Comparison of ENCODE assay signal across 9 cellular contexts in the genomic region with DNA sequence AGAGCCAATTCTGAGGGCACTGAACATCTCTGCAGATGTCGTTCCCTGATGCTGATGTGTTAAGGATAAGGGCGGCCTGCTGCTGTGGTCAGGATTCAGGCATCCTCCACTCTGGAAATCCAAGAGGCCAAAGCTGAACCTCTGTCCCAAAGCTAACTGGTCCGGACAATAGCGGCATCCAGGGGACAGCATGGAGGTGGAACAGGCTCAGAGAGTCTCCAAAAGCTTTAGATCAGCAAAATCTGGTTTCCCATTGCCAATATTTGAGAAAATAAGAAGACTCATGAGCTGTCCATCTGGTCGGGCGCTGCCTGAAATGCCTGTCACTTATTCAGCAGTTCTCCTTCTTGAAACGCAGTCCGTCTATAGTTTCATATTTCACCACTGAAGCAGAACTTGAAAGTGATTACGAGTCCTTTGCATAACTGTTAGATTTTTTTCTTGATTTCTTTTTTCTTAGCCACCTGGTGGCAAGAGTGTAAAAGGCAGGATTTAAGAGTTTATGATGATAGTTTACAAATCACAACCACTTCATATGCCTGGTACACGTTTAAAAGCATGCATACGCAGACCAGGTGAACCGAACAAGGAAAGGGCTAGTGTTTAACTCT. TPM values are rescaled to one million over a fixed set of nuclear protein-coding genes. Genes with fewer than 3 reads are reported as not detected.
DNase-seq lines count a peak whose midpoint lies in the region; ATAC-seq, FAIRE-seq and TF ChIP-seq lines count a peak whose summit lies in the region.
"Had no signal": no experiment of that assay in that cellular context is flagged by ENCODE, and none has a peak within 500 bp of the region (broad histone marks: within the 10 kb centered on the region; RNA-seq: fewer than 3 reads in every experiment).

No MANE protein-coding gene starts in this region.

- no peaks in the 10 kb centered on the region for H3K9me2 ChIP-seq in Karpas-422 (replicated peaks; ENCODE audit: insufficient read depth, low read length)

- no peak for FAIRE-seq in A549 (lab: Jason Lieb, UNC)

- intact Hi-C loops in left lung (cut with DNase I) (no loop called here), left ventricle myocardium superior (cut with micrococcal nuclease) (no loop called here)

- H3K27ac ChIP-seq in A549 (no peak overlapping the region), Karpas-422 (ENCODE audit: low read length) (peak overlapping the region; percentile 49), left lung (no peak overlapping the region)
- H3K27ac ChIP-seq: neutrophil had no signal

- H3K4me1 ChIP-seq in A549 (no peaks in the 10 kb centered on the region), Karpas-422 (ENCODE audit: low read length) (peaks cover 39% of the 10 kb centered on the region), left lung (peaks cover 0 to 5% of the 10 kb centered on the region in 2 donors)

- H3K9me3 ChIP-seq in A549 (no peaks in the 10 kb centered on the region), Karpas-422 (ENCODE audit: low read length) (no peaks in the 10 kb centered on the region), left lung (no peaks in the 10 kb centered on the region)
- H3K9me3 ChIP-seq: neutrophil had no signal

- TF ChIP-seq EP300 in A549 (IDR thresholded peaks at IDR 0.05), result no peak

- POLR2A ChIA-PET in A549 (lab: Yijun Ruan, JAX), result no interaction called here

- no peak for TF ChIP-seq POLR2A in A549 (IDR thresholded peaks at IDR 0.05; ENCODE audit: low read length)

- peak; percentile 32 for TF ChIP-seq CTCF in A549 (IDR thresholded peaks at IDR 0.05)
- TF ChIP-seq CTCF in GM06990 (IDR thresholded peaks at IDR 0.05; ENCODE audit: insufficient read depth, low read length, poor library complexity, severe bottlenecking), result peak; percentile 54
- peak; percentile 12 to 14 for TF ChIP-seq CTCF in left lung (IDR thresholded peaks at IDR 0.05)

- no peaks in the 10 kb centered on the region for H4K20me1 ChIP-seq in Karpas-422 (ENCODE audit: insufficient read depth, low read depth, low read length)

- TF ChIP-seq RAD21 in A549 (conservative IDR thresholded peaks at IDR 0.05 in 1 of 2, IDR thresholded peaks at IDR 0.05 in 1 of 2), result 0 out of 5 replicates have a peak, but pooled peaks of 1 of the 2 experiments have one; percentile 30

- H3K9ac ChIP-seq in Karpas-422 (ENCODE audit: low read length), result peak overlapping the region; percentile 41

- H3K4me2 ChIP-seq in A549 (no peak overlapping the region), Karpas-422 (ENCODE audit: low read depth, low read length, poor library complexity, severe bottlenecking) (peak overlapping the region; percentile 64)

- CTCF ChIA-PET in A549 (lab: Yijun Ruan, JAX), result interaction anchor here (0.6 to 1.6 kb wide), 4 partner anchors 9 to 885 kb away, joined by 3 to 7 read pairs (median 3); no protein-coding TSS in a partner anchor

- ATAC-seq in A549 (peak in 1 of 2 experiments; percentile 34; a peak in 2 of 6 replicates), left lung (peak; percentile 57), left ventricle myocardium superior (no peak)

- DNase-seq in A549 (ENCODE audit: low read depth in 1 of 2, low spot score in 1 of 2), result peak; percentile 11 to 23
- DNase-seq in GM06990 (ENCODE audit: extremely low read depth, insufficient read length), result peak; percentile 41
- peak; percentile 18 for DNase-seq in H4 (ENCODE audit: low spot score)
- DNase-seq in Karpas-422, result peak; percentile 94
- peak; percentile 35 for DNase-seq in activated CD8-positive, alpha-beta memory T cell treated with anti-CD3 and anti-CD28 coated beads, Interleukin-2, amount 50 U/mL, for 48 hours
- DNase-seq in left lung, result no peak
- DNase-seq in NCI-H1048 (lab: John Stamatoyannopoulos, UW), result no peak
- DNase-seq in left ventricle myocardium superior, result no peak

- H3K4me3 ChIP-seq in A549 (no peak overlapping the region), GM06990 (replicated peaks; ENCODE audit: low read depth, low read length) (no peak overlapping the region), Karpas-422 (ENCODE audit: low read length) (peak overlapping the region; percentile 41), left lung (no peak overlapping the region)

- WGBS in A549 (ENCODE audit: missing lambda C conversion rate), result 63% methylated on average over 12 of the region's 12 CpGs

- no peaks in the 10 kb centered on the region for H3K79me2 ChIP-seq in Karpas-422 (ENCODE audit: low read length)

- H3K36me3 ChIP-seq in GM06990 (ENCODE audit: control insufficient read depth, insufficient read depth, low read length) (no peaks in the 10 kb centered on the region), Karpas-422 (ENCODE audit: insufficient read depth, low read length) (no peaks in the 10 kb centered on the region), left lung (no peaks in the 10 kb centered on the region)
- H3K36me3 ChIP-seq: neutrophil had no signal

- no peak overlapping the region for H2AFZ ChIP-seq in Karpas-422 (ENCODE audit: low read length)

- H3K27me3 ChIP-seq in GM06990 (replicated peaks; ENCODE audit: control insufficient read depth, insufficient read depth, low read length) (no peaks in the 10 kb centered on the region), Karpas-422 (ENCODE audit: low read length) (no peaks in the 10 kb centered on the region), left lung (no peaks in the 10 kb centered on the region)
- H3K27me3 ChIP-seq: neutrophil had no signal

TF ChIP-seq in A549, 52 proteins besides CTCF, POLR2A, EP300 and RAD21:
- TF ChIP-seq KDM1A (IDR thresholded peaks at IDR 0.05; ENCODE audit: low read depth), result no peak
- TF ChIP-seq MAFK (IDR thresholded peaks at IDR 0.05; ENCODE audit: partially characterized antibody), result no peak
- peak; percentile 42; the same call in 2 of the 3 replicates for TF ChIP-seq SMC3 (IDR thresholded peaks at IDR 0.05)
- no peak for TF ChIP-seq MAZ (IDR thresholded peaks at IDR 0.05; ENCODE audit: borderline replicate concordance, low read depth, low read length)

RNA-seq across cellular contexts. Expression of gene GGACT, which starts 45.9 kb away (rescaled TPM):
- 6.1 and 8.6 TPM in 2 replicates for polyA plus RNA-seq in A549 (2011; rRNA removed)
- 1.8 and 2.7 TPM in 2 replicates for polyA plus RNA-seq in A549 (2012; cell fraction: cytosol; rRNA removed)
- polyA plus RNA-seq in A549 (2012; cell fraction: nucleus; rRNA removed), result 2.3 and 2.5 TPM in 2 replicates
- 2.5 to 3.1 TPM (median 2.7 TPM) in 3 replicates for polyA plus RNA-seq in A549 (2017; fragmentation: RNase III; extraction: RNeasy Plus Mini Kit Qiagen cat#74134 plus additional on column Dnase treatment)
- 1.2 and 2.1 TPM in 2 replicates for polyA minus RNA-seq in A549 (2011; rRNA and poly(A)+ RNA removed)
- total RNA-seq in H4 (2014; rRNA removed; shearing (Covaris generic)), result 0.92 and 4.7 TPM in 2 replicates
- total RNA-seq in Karpas-422 (2014; rRNA removed; shearing (Covaris generic); ENCODE audit: low replicate concordance), result 8.8 and 12.4 TPM in 2 replicates
- 1 to 10 TPM; 4.3 to 6.3 TPM for total RNA-seq in left lung
- 1.4 TPM for total RNA-seq in left ventricle myocardium superior

Comparison
In these comparisons a context has a peak if more than half of its experiments do, and no peak if none do; other contexts are left out.
1. DNase-seq: peak in A549 (2 of 2), GM06990 (single experiment), H4 (single experiment), Karpas-422 (single experiment) and activated CD8-positive, alpha-beta memory T cell treated with anti-CD3 and anti-CD28 coated beads, Interleukin-2, amount 50 U/mL, for 48 hours (single experiment); none in left lung (0 of 2), NCI-H1048 (single experiment) and left ventricle myocardium superior (single experiment).
2. Peak in every context shown above with its lines, with median percentiles within 50 percentile points of each other: CTCF ChIP-seq.